10 cellular contexts compared by ENCODE assay signal in the genomic region with DNA sequence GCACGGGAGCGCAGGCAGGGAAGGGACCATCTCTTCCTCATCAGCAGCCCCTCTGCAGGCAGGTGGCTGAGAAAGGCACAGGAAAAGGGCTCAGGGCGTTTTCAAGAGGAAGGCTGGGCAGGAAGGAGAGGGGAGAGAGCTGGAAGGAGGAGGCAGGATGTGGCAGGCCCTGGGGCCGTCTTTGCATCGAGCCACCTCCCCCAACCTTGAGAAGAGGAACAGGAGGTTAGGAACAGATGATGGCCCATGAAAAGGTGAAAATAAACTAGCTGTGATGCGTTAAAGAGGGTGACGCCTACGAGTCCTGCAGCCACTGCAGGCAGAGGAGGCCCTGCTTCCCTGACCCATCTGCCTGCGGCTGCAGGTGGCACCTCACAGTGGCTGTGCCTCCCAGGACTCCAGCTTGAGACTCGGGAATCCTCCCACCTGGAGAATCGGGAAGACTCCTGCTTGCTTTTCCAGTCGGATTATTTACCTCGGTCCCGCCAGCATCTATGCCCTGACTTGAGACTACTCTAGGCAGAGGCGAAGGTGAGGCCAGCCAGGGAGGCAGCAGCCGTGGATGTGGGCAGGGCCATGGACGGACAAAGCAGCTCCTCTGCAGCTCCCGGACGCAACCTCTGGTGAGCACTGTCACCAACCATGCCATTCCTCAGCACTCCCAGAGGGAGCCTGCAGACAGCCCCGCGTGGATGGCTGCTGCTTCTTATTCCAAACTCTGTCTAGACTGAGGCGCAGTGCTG. TPM values are rescaled to one million over a fixed set of nuclear protein-coding genes. Genes with fewer than 3 reads are reported as not detected.
DNase-seq lines count a peak whose midpoint lies in the region; ATAC-seq and TF ChIP-seq lines count a peak whose summit lies in the region.
"Had no signal": no experiment of that assay in that cellular context is flagged by ENCODE, and none has a peak within 500 bp of the region (broad histone marks: within the 10 kb centered on the region; RNA-seq: fewer than 3 reads in every experiment).

No MANE protein-coding gene starts in this region.

- H3K27me3 ChIP-seq in right atrium auricular region (no peaks in the 10 kb centered on the region), thymus (ENCODE audit: control insufficient read depth, insufficient read depth) (no peaks in the 10 kb centered on the region)

- H3K4me3 ChIP-seq in right atrium auricular region (no peak overlapping the region), thymus (ENCODE audit: low read length) (no peak overlapping the region)

- H3K9me3 ChIP-seq in right atrium auricular region (no peaks in the 10 kb centered on the region), thymus (ENCODE audit: control insufficient read depth) (no peaks in the 10 kb centered on the region)

- no peaks in the 10 kb centered on the region for H3K4me1 ChIP-seq in right atrium auricular region
- H3K4me1 ChIP-seq in thymus (ENCODE audit: control insufficient read depth, insufficient read depth, low read length): peaks cover 6% of the 10 kb centered on the region

- WGBS in thymus: 54% methylated on average over 22 of the region's 22 CpGs

- no peak overlapping the region for H3K27ac ChIP-seq in right atrium auricular region
- peak overlapping the region; percentile 49 for H3K27ac ChIP-seq in thymus (ENCODE audit: low read depth)

- no peak for TF ChIP-seq CTCF in right atrium auricular region (IDR thresholded peaks at IDR 0.05)

- H3K36me3 ChIP-seq in right atrium auricular region (no peaks in the 10 kb centered on the region), thymus (ENCODE audit: control insufficient read depth, insufficient read depth) (peaks cover 6% of the 10 kb centered on the region)

- ATAC-seq in left cardiac atrium: no peak
- ATAC-seq in HG03175 (IDR thresholded peaks at IDR 0.05; ENCODE audit: unreplicated experiment): peak; percentile 84

- intact Hi-C loops in left cardiac atrium (cut with DNase I): no loop called here

- peak; percentile 32 for DNase-seq in right atrium auricular region (ENCODE audit: low spot score)
- no peak for DNase-seq in left cardiac atrium
- DNase-seq in activated T-helper 1 cell treated with Interleukin-2 at 50 U/mL for 16 hours (ENCODE audit: low read depth): peak; percentile 9
- DNase-seq in NCI-H1436 treated with DMSO at 0.1 percent for 48 hours (lab: John Stamatoyannopoulos, UW): no peak
- no peak for DNase-seq in DMS79 treated with DMSO at 0.1 percent for 48 hours (lab: John Stamatoyannopoulos, UW)
- DNase-seq in effector CD8-positive, alpha-beta T cell (lab: John Stamatoyannopoulos, UW): no peak
- DNase-seq: cortex of kidney, mammary epithelial cell had no signal

RNA-seq across cellular contexts. Expression of a gene that starts 18.2 kb away (rescaled TPM):
- total RNA-seq in right atrium auricular region: 10 to 100 TPM; 14.2 to 17.4 TPM
- 10 to 100 TPM; 24.4 to 24.5 TPM for total RNA-seq in left cardiac atrium
- polyA plus RNA-seq in thymus: 53.7 TPM

Comparison
In these comparisons a context has a peak if more than half of its experiments do, and no peak if none do; other contexts are left out.
1. DNase-seq: peak in right atrium auricular region (single experiment) and activated T-helper 1 cell treated with Interleukin-2 at 50 U/mL for 16 hours (single experiment); none in left cardiac atrium (single experiment), NCI-H1436 treated with DMSO at 0.1 percent for 48 hours (single experiment), DMS79 treated with DMSO at 0.1 percent for 48 hours (single experiment) and effector CD8-positive, alpha-beta T cell (single experiment).